Comparison of ENCODE assay signal across 1 cellular context in genomic region chr3:169666079-169666436, GRCh38.
TF ChIP-seq lines count a peak whose summit lies in the region.

No MANE protein-coding gene starts in this region.

TF ChIP-seq in GM23338, 12 proteins besides CTCF, POLR2A, EP300 and RAD21 (continued from another document):
- TF ChIP-seq ZNF114 (CRISPR knock-in tag; IDR thresholded peaks at IDR 0.05), result no peak
TF ChIP-seq in GM23338: peak in this region for 0.
